In the genomic region with DNA sequence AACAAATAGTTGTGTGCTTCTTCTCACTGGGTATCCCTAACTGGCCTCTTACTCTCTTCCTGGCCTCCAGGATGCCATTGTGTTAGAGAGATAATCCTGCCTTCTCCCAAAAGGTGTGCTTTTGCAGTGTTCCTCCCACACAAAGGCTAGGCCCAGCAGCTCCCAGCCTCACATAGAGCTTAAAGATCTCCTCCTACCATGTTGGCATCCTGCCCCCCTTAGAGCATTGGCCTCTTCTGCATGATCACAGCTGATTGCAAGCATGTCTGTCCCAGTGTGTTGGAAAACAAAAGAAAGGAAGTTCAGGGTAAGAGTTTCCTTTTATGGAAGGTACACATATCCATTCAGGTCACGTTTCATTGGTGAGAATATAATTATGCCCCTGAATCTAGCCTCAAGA, we compare ENCODE assay signal across 14 cellular contexts.
"Had no signal": no experiment of that assay in that cellular context is flagged by ENCODE, and none has a peak within 500 bp of the region (broad histone marks: within the 10 kb centered on the region; RNA-seq: fewer than 3 reads in every experiment).

No MANE protein-coding gene starts in this region.

- H3K36me3 ChIP-seq: brain microvascular endothelial cell, prostate gland, right lobe of liver, tibial artery, uterus had no signal

- H3K4me3 ChIP-seq: prostate gland, right lobe of liver, tibial artery, uterus had no signal

- H3K9me3 ChIP-seq: prostate gland, right lobe of liver, tibial artery, uterus had no signal

- DNase-seq: brain microvascular endothelial cell, foreskin fibroblast, islet precursor cell, mammary epithelial cell, natural killer cell, occipital lobe, right lobe of liver, tibial artery, uterus had no signal

- H3K4me1 ChIP-seq: prostate gland, right lobe of liver, tibial artery, uterus had no signal

- H3K27ac ChIP-seq: brain microvascular endothelial cell, prostate gland, right lobe of liver, tibial artery, uterus had no signal

- ATAC-seq: activated CD4-positive, CD25-positive, alpha-beta regulatory T cell treated with anti-CD3 and anti-CD28 coated beads, Interleukin-2, amount 50 U/mL, for 24 hours; esophagus mucosa; left lobe of liver; natural killer cell; right lobe of liver; stimulated activated effector memory CD8-positive, alpha-beta T cell treated with anti-CD3 and anti-CD28 coated beads, Interleukin-12 subunit alpha, Interleukin-12 subunit beta, amount 100 ng/mL, for 72 hours had no signal

- H3K27me3 ChIP-seq: brain microvascular endothelial cell, right lobe of liver, tibial artery, uterus had no signal
